8 cellular contexts compared by ENCODE assay signal in the genomic region with DNA sequence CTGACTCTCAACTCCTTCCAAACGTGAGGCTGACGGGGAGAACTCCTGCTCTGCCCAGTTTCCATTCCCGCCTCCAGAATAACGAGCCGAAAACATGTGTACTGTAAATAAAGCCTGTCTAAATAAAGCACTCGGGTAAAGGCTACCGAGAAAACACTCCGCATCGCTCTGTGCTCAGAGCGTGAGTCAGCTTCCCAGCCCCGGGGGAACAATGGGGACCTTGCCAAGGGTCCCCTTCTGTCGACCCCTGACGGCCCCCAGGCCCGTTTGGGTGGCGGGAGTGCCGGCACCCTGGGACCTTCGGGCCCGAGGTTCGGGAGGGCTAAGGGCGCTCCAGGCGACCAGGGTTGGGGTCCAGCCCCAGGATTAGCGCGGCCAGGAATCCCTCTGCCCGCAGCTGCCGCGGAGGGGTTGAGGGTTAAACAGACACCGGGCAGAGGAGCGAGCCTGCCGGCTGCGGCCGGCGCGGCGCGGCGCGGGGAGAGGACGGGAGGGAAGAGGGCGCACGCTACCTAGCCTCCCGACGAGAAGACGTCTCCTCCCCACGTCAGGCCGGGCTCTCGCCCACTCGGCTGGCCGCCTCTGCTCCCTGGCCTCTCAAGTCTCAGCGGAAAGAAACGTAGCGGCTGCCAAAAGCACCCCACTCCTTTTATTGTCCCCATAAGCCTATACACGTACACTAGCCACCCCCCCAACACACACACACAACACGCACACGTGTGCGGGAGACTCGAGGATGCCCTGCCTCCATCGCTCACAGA.
DNase-seq lines count a peak whose midpoint lies in the region; ATAC-seq, FAIRE-seq and TF ChIP-seq lines count a peak whose summit lies in the region.

No MANE protein-coding gene starts in this region.

- H4K91ac ChIP-seq in trophoblast cell (ENCODE audit: low read depth, low read length) = peak overlapping the region; percentile 85

- peak overlapping the region; percentile 92 for H3K4me2 ChIP-seq in trophoblast cell (ENCODE audit: low read length)

- H3K27ac Mint-ChIP-seq in CD4-positive, alpha-beta memory T cell = peak overlapping the region in 1 of 7 donors; percentile 21
- H3K27ac Mint-ChIP-seq in activated CD4-positive, alpha-beta memory T cell treated with anti-CD3 and anti-CD28 coated beads for 36 hours = peak overlapping the region; percentile 6

- peak overlapping the region; percentile 50 for H2BK120ac ChIP-seq in trophoblast cell (ENCODE audit: insufficient read depth, low read length, poor library complexity)

- H3K18ac ChIP-seq in trophoblast cell (ENCODE audit: low read length) = peak overlapping the region; percentile 87

- no peak for DNase-seq in CD4-positive, alpha-beta memory T cell
- DNase-seq in HFF-Myc (ENCODE audit: extremely low read depth, low read depth) (no peak), fibroblast of gingiva (ENCODE audit: low read depth) (peak; percentile 87), trophoblast cell (peak in 1 of 2 donors; percentile 58), SIG-M5 (lab: John Stamatoyannopoulos, UW) (no peak), GM12891 (ENCODE audit: insufficient read length, low spot score) (no peak)
- DNase-seq in activated CD4-positive, alpha-beta memory T cell treated with anti-CD3 and anti-CD28 coated beads for 36 hours = no peak

- peak overlapping the region; percentile 77 for H4K8ac ChIP-seq in trophoblast cell (ENCODE audit: low read depth, low read length)

- no peak overlapping the region for H3K23ac ChIP-seq in trophoblast cell (ENCODE audit: low read length)

- peaks cover 0 to 12% (median 3%) of the 10 kb centered on the region in 8 donors for H3K9me3 Mint-ChIP-seq in CD4-positive, alpha-beta memory T cell
- H3K9me3 Mint-ChIP-seq in activated CD4-positive, alpha-beta memory T cell treated with anti-CD3 and anti-CD28 coated beads for 36 hours = peaks cover 7% of the 10 kb centered on the region

- peaks cover 5 to 9% of the 10 kb centered on the region in 2 donors for H3K27me3 Mint-ChIP-seq in CD4-positive, alpha-beta memory T cell
- peaks cover 25% of the 10 kb centered on the region for H3K27me3 Mint-ChIP-seq in activated CD4-positive, alpha-beta memory T cell treated with anti-CD3 and anti-CD28 coated beads for 36 hours

- TF ChIP-seq CTCF in HFF-Myc (IDR thresholded peaks at IDR 0.05; ENCODE audit: low read depth, low read length, missing control alignments) = no peak

- H3K36me3 Mint-ChIP-seq in CD4-positive, alpha-beta memory T cell = no peaks in the 10 kb centered on the region
- H3K36me3 Mint-ChIP-seq in activated CD4-positive, alpha-beta memory T cell treated with anti-CD3 and anti-CD28 coated beads for 36 hours = no peaks in the 10 kb centered on the region

- peak overlapping the region; percentile 66 for H2AFZ ChIP-seq in trophoblast cell (ENCODE audit: insufficient read depth, low read length, poor library complexity)

- peak overlapping the region; percentile 47 for H3K4ac ChIP-seq in trophoblast cell (ENCODE audit: low read depth, low read length)

- no peak for ATAC-seq in GM18861 (IDR thresholded peaks at IDR 0.05; ENCODE audit: unreplicated experiment)

- peak overlapping the region; percentile 67 for H3K14ac ChIP-seq in trophoblast cell (ENCODE audit: low read length)

- H4K12ac ChIP-seq in trophoblast cell (ENCODE audit: low read depth, low read length) = peak overlapping the region; percentile 79

- H3K36me3 ChIP-seq in CD4-positive, alpha-beta memory T cell (ENCODE audit: insufficient read depth, low read length) = no peaks in the 10 kb centered on the region
- no peaks in the 10 kb centered on the region for H3K36me3 ChIP-seq in trophoblast cell (ENCODE audit: control insufficient read depth in 1 of 2, insufficient read depth in 2 of 2, low read length in 2 of 2)

- H3K4me1 Mint-ChIP-seq in CD4-positive, alpha-beta memory T cell = peaks cover 4 to 31% (median 20%) of the 10 kb centered on the region in 4 donors
- H3K4me1 Mint-ChIP-seq in activated CD4-positive, alpha-beta memory T cell treated with anti-CD3 and anti-CD28 coated beads for 36 hours (ENCODE audit: low read depth) = peaks cover 18% of the 10 kb centered on the region

- intact Hi-C loops in CD4-positive, alpha-beta memory T cell (cut with micrococcal nuclease) = loop anchor here (5.0 kb wide), 5 partner anchors 95 to 280 kb away; no protein-coding TSS in a partner anchor
- intact Hi-C loops in activated CD4-positive, alpha-beta memory T cell treated with anti-CD3 and anti-CD28 coated beads for 36 hours (cut with micrococcal nuclease) = loop anchor here (2.0 to 5.0 kb wide), 5 partner anchors 85 to 195 kb away; partner anchors contain the start of gene BCOR

- peak overlapping the region; percentile 50 for H2AK5ac ChIP-seq in trophoblast cell (ENCODE audit: low read length)

- H3K4me3 Mint-ChIP-seq in CD4-positive, alpha-beta memory T cell = peak overlapping the region; percentile 59 to 85 (median 76)
- H3K4me3 Mint-ChIP-seq in activated CD4-positive, alpha-beta memory T cell treated with anti-CD3 and anti-CD28 coated beads for 36 hours = peak overlapping the region; percentile 71

- peak overlapping the region; percentile 94 for H2BK12ac ChIP-seq in trophoblast cell (ENCODE audit: low read length)

- H3K9ac ChIP-seq in trophoblast cell (ENCODE audit: low read length) = no peak overlapping the region

- H3K4me3 ChIP-seq in CD4-positive, alpha-beta memory T cell (ENCODE audit: low read length in 2 of 2) = peak overlapping the region in 1 of 2 donors; percentile 49
- H3K4me3 ChIP-seq in HFF-Myc (replicated peaks; ENCODE audit: low read depth, low read length) (peak overlapping the region; percentile 44; the same call in 1 of the 2 replicates), trophoblast cell (ENCODE audit: low read depth, low read length) (peak overlapping the region; percentile 57)

- POLR2A ChIA-PET in CD4-positive, alpha-beta memory T cell (lab: Charles Lee; ENCODE audit: partially characterized antibody) = interaction anchor here (1.0 to 2.9 kb wide), 3 partner anchors 86 to 164 kb away, joined by 3 to 18 read pairs (median 10); partner anchors contain the start of gene BCOR
- POLR2A ChIA-PET in activated CD4-positive, alpha-beta memory T cell treated with anti-CD3 and anti-CD28 coated beads for 36 hours (lab: Charles Lee) = interaction anchor here (0.8 to 2.0 kb wide), 2 partner anchors 10 to 85 kb away, joined by 3 to 12 read pairs; partner anchors contain the start of gene BCOR

- no CpG with 5 or more reads among the region's 57 CpGs for WGBS in trophoblast cell (ENCODE audit: extremely low coverage, insufficient coverage, insufficient read length)

- peaks cover 22% of the 10 kb centered on the region for H3K4me1 ChIP-seq in CD4-positive, alpha-beta memory T cell (ENCODE audit: insufficient read depth, low read length)
- H3K4me1 ChIP-seq in trophoblast cell (ENCODE audit: control insufficient read depth in 1 of 2, insufficient read depth in 2 of 2, low read length in 2 of 2) = peaks cover 29 to 47% of the 10 kb centered on the region in 2 experiments

- peaks cover 28% of the 10 kb centered on the region for H3K79me1 ChIP-seq in trophoblast cell (ENCODE audit: low read length)

- CTCF ChIA-PET in CD4-positive, alpha-beta memory T cell (lab: Charles Lee; ENCODE audit: partially characterized antibody) = no interaction called here
- CTCF ChIA-PET in activated CD4-positive, alpha-beta memory T cell treated with anti-CD3 and anti-CD28 coated beads for 36 hours (lab: Charles Lee) = interaction anchor here (0.6 kb wide), 1 partner anchor 124 kb away, joined by 4 read pairs; no protein-coding TSS in a partner anchor

- TF ChIP-seq POLR2A in GM12891 (IDR thresholded peaks at IDR 0.05; ENCODE audit: low read depth, low read length) = no peak

- H3K9me3 ChIP-seq in CD4-positive, alpha-beta memory T cell (ENCODE audit: control insufficient read depth in 1 of 2, low read length in 2 of 2) = no peaks in the 10 kb centered on the region
- no peaks in the 10 kb centered on the region for H3K9me3 ChIP-seq in trophoblast cell (ENCODE audit: insufficient read depth, low read depth, low read length)

- no peak overlapping the region for H2BK5ac ChIP-seq in trophoblast cell (ENCODE audit: low read depth, low read length, poor library complexity)

- peaks cover 1% of the 10 kb centered on the region for H3K79me2 ChIP-seq in trophoblast cell (ENCODE audit: control insufficient read depth, insufficient read depth, low read length, poor library complexity)

- no peak overlapping the region for H3K27ac ChIP-seq in CD4-positive, alpha-beta memory T cell (ENCODE audit: low read depth, low read length)
- H3K27ac ChIP-seq in trophoblast cell (ENCODE audit: low read depth, low read length) = peak overlapping the region; percentile 13

- no peak for FAIRE-seq in GM12891 (lab: Jason Lieb, UNC)

- H3K27me3 ChIP-seq in CD4-positive, alpha-beta memory T cell (ENCODE audit: insufficient read depth, low read length) = no peaks in the 10 kb centered on the region
- H3K27me3 ChIP-seq in trophoblast cell (ENCODE audit: insufficient read depth, low read length) = peaks cover 11% of the 10 kb centered on the region

TF ChIP-seq in GM12891, 5 proteins besides CTCF, POLR2A, EP300 and RAD21:
- TF ChIP-seq POLR2AphosphoS5 (IDR thresholded peaks at IDR 0.05; ENCODE audit: low read depth, low read length) (no peak), PAX5 (IDR thresholded peaks at IDR 0.05; ENCODE audit: insufficient read depth, low read length, severe bottlenecking) (no peak), TAF1 (IDR thresholded peaks at IDR 0.05; ENCODE audit: low read depth, low read length) (no peak), SPI1 (IDR thresholded peaks at IDR 0.05; ENCODE audit: low read depth, low read length) (no peak), POU2F2 (IDR thresholded peaks at IDR 0.05; ENCODE audit: low read depth, low read length) (no peak)
